8 cellular contexts compared by ENCODE assay signal in the genomic region with DNA sequence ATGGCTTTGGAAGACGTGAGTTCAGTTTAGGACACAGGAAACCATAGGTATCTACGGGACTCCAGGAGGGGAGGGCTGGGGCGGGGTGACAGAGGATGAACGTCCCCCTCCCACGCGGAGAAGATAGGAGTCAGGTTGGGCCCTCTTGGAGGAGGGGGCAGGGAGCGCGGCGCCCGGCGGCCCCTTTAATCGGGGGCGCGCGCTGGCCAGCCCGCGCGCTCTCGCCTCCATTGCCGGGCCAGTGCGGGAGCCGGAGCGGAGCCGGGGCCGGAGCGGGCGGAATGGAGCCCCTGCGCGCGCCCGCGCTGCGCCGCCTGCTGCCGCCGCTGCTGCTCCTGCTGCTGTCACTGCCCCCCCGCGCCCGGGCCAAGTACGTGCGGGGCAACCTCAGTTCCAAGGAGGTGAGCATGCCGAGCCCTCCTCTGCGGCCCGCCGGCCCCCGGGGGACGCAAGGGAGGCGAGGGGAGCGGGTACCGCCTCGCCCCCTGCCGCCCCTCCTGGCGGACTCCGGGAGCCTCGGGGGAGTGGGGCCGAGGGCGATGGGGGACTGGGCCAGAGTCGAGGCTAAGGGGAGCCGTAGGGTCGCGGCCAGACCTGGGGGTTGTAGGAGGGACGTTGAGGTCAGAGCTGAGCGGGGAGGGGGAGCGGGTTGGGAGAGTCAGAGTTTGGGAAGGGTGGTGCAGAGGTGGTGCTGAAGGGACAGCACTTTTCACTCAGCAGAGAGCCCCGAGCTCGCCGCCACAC. TPM values are rescaled to one million over a fixed set of nuclear protein-coding genes. Genes with fewer than 3 reads are reported as not detected.
DNase-seq lines count a peak whose midpoint lies in the region; ATAC-seq and TF ChIP-seq lines count a peak whose summit lies in the region.

TSS of gene TMEM145 (plus strand) at position 214 of the 744 bp plus-strand sequence. CDS start at position 282, 68 bp downstream.

- H2AK5ac ChIP-seq in trophoblast cell (ENCODE audit: low read length) = no peak within 1 kb of the TSS

- H3K36me3 ChIP-seq in CD4-positive, alpha-beta memory T cell (ENCODE audit: insufficient read depth, low read length) = no peaks in the 10 kb centered on the region
- no peaks in the 10 kb centered on the region for H3K36me3 ChIP-seq in left ventricle myocardium inferior
- no peaks in the 10 kb centered on the region for H3K36me3 ChIP-seq in trophoblast cell (ENCODE audit: control insufficient read depth in 1 of 2, insufficient read depth in 2 of 2, low read length in 2 of 2)

- no peak within 1 kb of the TSS for H3K23ac ChIP-seq in trophoblast cell (ENCODE audit: low read length)

- peak within 1 kb of the TSS; percentile 95 for H3K4me2 ChIP-seq in trophoblast cell (ENCODE audit: low read length)

- H3K4me1 Mint-ChIP-seq in CD4-positive, alpha-beta memory T cell = peaks cover 2 to 27% (median 14%) of the 10 kb centered on the region in 4 donors

- no peak for TF ChIP-seq CTCF in left ventricle myocardium inferior (IDR thresholded peaks at IDR 0.05; ENCODE audit: borderline replicate concordance)

- H3K4me1 ChIP-seq in CD4-positive, alpha-beta memory T cell (ENCODE audit: insufficient read depth, low read length) = peaks cover 14% of the 10 kb centered on the region
- H3K4me1 ChIP-seq in left ventricle myocardium inferior (peaks cover 14% of the 10 kb centered on the region), trophoblast cell (ENCODE audit: control insufficient read depth in 1 of 2, insufficient read depth in 2 of 2, low read length in 2 of 2) (peaks cover 3% of the 10 kb centered on the region in 2 experiments)

- H3K4me3 ChIP-seq in CD4-positive, alpha-beta memory T cell (ENCODE audit: low read length in 2 of 2) = no peak within 1 kb of the TSS
- H3K4me3 ChIP-seq in left ventricle myocardium inferior (peak within 1 kb of the TSS; percentile 67), trophoblast cell (ENCODE audit: low read depth, low read length) (peak within 1 kb of the TSS; percentile 66)

- intact Hi-C loops in CD4-positive, alpha-beta memory T cell (cut with micrococcal nuclease) = no loop called here
- intact Hi-C loops in left ventricle myocardium inferior (cut with micrococcal nuclease) = no loop called here

- no peak for ATAC-seq in HG02623 (IDR thresholded peaks at IDR 0.05; ENCODE audit: unreplicated experiment)

- H3K9ac ChIP-seq in trophoblast cell (ENCODE audit: low read length) = no peak within 1 kb of the TSS

- peak within 1 kb of the TSS; percentile 42 to 80 (median 70) for H3K4me3 Mint-ChIP-seq in CD4-positive, alpha-beta memory T cell

- H3K14ac ChIP-seq in trophoblast cell (ENCODE audit: low read length) = no peak within 1 kb of the TSS

- CTCF ChIA-PET in CD4-positive, alpha-beta memory T cell (lab: Charles Lee; ENCODE audit: partially characterized antibody) = interaction anchor here (1.0 kb wide), 1 partner anchor 205 kb away, joined by 3 read pairs; no protein-coding TSS in a partner anchor

- H3K79me2 ChIP-seq in trophoblast cell (ENCODE audit: control insufficient read depth, insufficient read depth, low read length, poor library complexity) = no peaks in the 10 kb centered on the region

- no peak within 1 kb of the TSS for H4K91ac ChIP-seq in trophoblast cell (ENCODE audit: low read depth, low read length)

- no peak within 1 kb of the TSS for H4K12ac ChIP-seq in trophoblast cell (ENCODE audit: low read depth, low read length)

- POLR2A ChIA-PET in CD4-positive, alpha-beta memory T cell (lab: Charles Lee; ENCODE audit: partially characterized antibody) = interaction anchor here (0.6 to 1.0 kb wide), 2 partner anchors 17 to 137 kb away, joined by 3 read pairs; no protein-coding TSS in a partner anchor

- peak within 1 kb of the TSS in 1 of 7 donors; percentile 53 for H3K27ac Mint-ChIP-seq in CD4-positive, alpha-beta memory T cell

- no peak within 1 kb of the TSS for H2BK12ac ChIP-seq in trophoblast cell (ENCODE audit: low read length)

- DNase-seq in CD4-positive, alpha-beta memory T cell = peak in 2 of 5 donors; percentile 18 to 54
- DNase-seq in HCEC 1CT (peak; percentile 30), NOMO-1 (lab: John Stamatoyannopoulos, UW; ENCODE audit: unreplicated experiment in 2 of 2) (peak; percentile 39 to 57), amniotic stem cell (lab: John Stamatoyannopoulos, UW) (peak; percentile 55), left ventricle myocardium inferior (no peak), trophoblast cell (peak in 1 of 2 donors; percentile 35), putamen (ENCODE audit: low spot score) (no peak)

- H2AFZ ChIP-seq in trophoblast cell (ENCODE audit: insufficient read depth, low read length, poor library complexity) = no peak within 1 kb of the TSS

- H3K27ac ChIP-seq in CD4-positive, alpha-beta memory T cell (ENCODE audit: low read depth, low read length) = no peak within 1 kb of the TSS
- no peak within 1 kb of the TSS for H3K27ac ChIP-seq in left ventricle myocardium inferior (replicated peaks)
- no peak within 1 kb of the TSS for H3K27ac ChIP-seq in trophoblast cell (ENCODE audit: low read depth, low read length)

- no peak within 1 kb of the TSS for H3K4ac ChIP-seq in trophoblast cell (ENCODE audit: low read depth, low read length)

- WGBS in trophoblast cell (ENCODE audit: extremely low coverage, insufficient coverage, insufficient read length) = no CpG with 5 or more reads among the region's 67 CpGs

- peaks cover 26% of the 10 kb centered on the region for H3K27me3 ChIP-seq in CD4-positive, alpha-beta memory T cell (ENCODE audit: insufficient read depth, low read length)
- peaks cover 63% of the 10 kb centered on the region for H3K27me3 ChIP-seq in left ventricle myocardium inferior (ENCODE audit: low read depth)
- peaks cover 8% of the 10 kb centered on the region for H3K27me3 ChIP-seq in trophoblast cell (ENCODE audit: insufficient read depth, low read length)

- no peaks in the 10 kb centered on the region for H3K9me3 ChIP-seq in CD4-positive, alpha-beta memory T cell (ENCODE audit: control insufficient read depth in 1 of 2, low read length in 2 of 2)
- H3K9me3 ChIP-seq in left ventricle myocardium inferior (replicated peaks) (no peaks in the 10 kb centered on the region), trophoblast cell (ENCODE audit: insufficient read depth, low read depth, low read length) (peaks cover 5% of the 10 kb centered on the region)

- no peak within 1 kb of the TSS for H2BK5ac ChIP-seq in trophoblast cell (ENCODE audit: low read depth, low read length, poor library complexity)

- no peak within 1 kb of the TSS for H4K8ac ChIP-seq in trophoblast cell (ENCODE audit: low read depth, low read length)

- H3K9me3 Mint-ChIP-seq in CD4-positive, alpha-beta memory T cell = peaks cover 0 to 1% (median 0%) of the 10 kb centered on the region in 8 donors

- H3K79me1 ChIP-seq in trophoblast cell (ENCODE audit: low read length) = no peaks in the 10 kb centered on the region

- H2BK120ac ChIP-seq in trophoblast cell (ENCODE audit: insufficient read depth, low read length, poor library complexity) = no peak within 1 kb of the TSS

- H3K27me3 Mint-ChIP-seq in CD4-positive, alpha-beta memory T cell = peaks cover 18 to 26% of the 10 kb centered on the region in 2 donors

- H3K36me3 Mint-ChIP-seq in CD4-positive, alpha-beta memory T cell = no peaks in the 10 kb centered on the region

- H3K18ac ChIP-seq in trophoblast cell (ENCODE audit: low read length) = no peak within 1 kb of the TSS

RNA-seq across cellular contexts. Expression of gene TMEM145, which starts in this region (rescaled TPM):
- not detected for total RNA-seq in CD4-positive, alpha-beta memory T cell
- not detected for polyA plus RNA-seq in CD4-positive, alpha-beta memory T cell
- total RNA-seq in left ventricle myocardium inferior = 0.36 TPM
- polyA plus RNA-seq in trophoblast cell (2013) = 0.04 and 0.07 TPM in 2 replicates

Comparison
In these comparisons a context has a peak if more than half of its experiments do, and no peak if none do; other contexts are left out.
1. DNase-seq: peak in HCEC 1CT (single experiment), NOMO-1 (2 of 2) and amniotic stem cell (single experiment); none in left ventricle myocardium inferior (single experiment) and putamen (single experiment).
2. H3K4me3 ChIP-seq: peak in left ventricle myocardium inferior (single experiment) and trophoblast cell (single experiment); none in CD4-positive, alpha-beta memory T cell (0 of 2).